ENCODE assay signal across 11 cellular contexts in genomic region chr11:102177974-102178631, GRCh38.
A peak's percentile ranks its signal among the peaks of the same experiment; 100 is the strongest.
DNase-seq lines count a peak whose midpoint lies in the region; ATAC-seq and TF ChIP-seq lines count a peak whose summit lies in the region.
"Had no signal": no experiment of that assay in that cellular context is flagged by ENCODE, and none has a peak within 500 bp of the region (broad histone marks: within the 10 kb centered on the region; RNA-seq: fewer than 3 reads in every experiment).

No MANE protein-coding gene starts in this region.

- H3K4me1 Mint-ChIP-seq in osteocyte (ENCODE audit: unreplicated experiment): peaks cover 40% of the 10 kb centered on the region

- H3K27ac Mint-ChIP-seq in osteocyte (ENCODE audit: unreplicated experiment): peak overlapping the region; percentile 96
- H3K27ac Mint-ChIP-seq: dendritic cell treated with granulocyte-macrophage colony-stimulating factor and Interleukin-4, amounts not matched to agents 40 ng/mL and 50 ng/mL, for 4 days had no signal

- peak overlapping the region; percentile 19 for H3K4me3 Mint-ChIP-seq in osteocyte (ENCODE audit: unreplicated experiment)
- H3K4me3 Mint-ChIP-seq: dendritic cell treated with granulocyte-macrophage colony-stimulating factor and Interleukin-4, amounts not matched to agents 40 ng/mL and 50 ng/mL, for 4 days had no signal

- ATAC-seq in HG02678 (IDR thresholded peaks at IDR 0.05; ENCODE audit: unreplicated experiment): no peak
- no peak for ATAC-seq in HG02852 (IDR thresholded peaks at IDR 0.05; ENCODE audit: unreplicated experiment)
- ATAC-seq: GM12878 had no signal

- H3K36me3 Mint-ChIP-seq in osteocyte (ENCODE audit: unreplicated experiment): peaks cover 28% of the 10 kb centered on the region

- H3K27me3 Mint-ChIP-seq in osteocyte (ENCODE audit: unreplicated experiment): no peaks in the 10 kb centered on the region

- no peaks in the 10 kb centered on the region for H3K27me3 ChIP-seq in BLaER1 treated with 17β-estradiol and CSF1 and Interleukin-3, amounts not matched to agents 10 nM and 100 nM

- H3K27ac ChIP-seq in BLaER1 treated with 17β-estradiol and CSF1 and Interleukin-3, amounts not matched to agents 10 nM and 100 nM: peak overlapping the region in 7 of 11 experiments; percentile 6 to 70 (median 49); a peak in 11 of 22 replicates

- H3K4me2 ChIP-seq in BLaER1 treated with 17β-estradiol and CSF1 and Interleukin-3, amounts not matched to agents 10 nM and 100 nM: peak overlapping the region in 7 of 11 experiments; percentile 20 to 64 (median 52); a peak in 12 of 22 replicates

- H3K9me3 Mint-ChIP-seq in osteocyte (ENCODE audit: unreplicated experiment): no peaks in the 10 kb centered on the region
- H3K9me3 Mint-ChIP-seq: dendritic cell treated with granulocyte-macrophage colony-stimulating factor and Interleukin-4, amounts not matched to agents 40 ng/mL and 50 ng/mL, for 4 days had no signal

- peak overlapping the region in 1 of 11 experiments; percentile 15; a peak in 1 of 22 replicates for H3K9ac ChIP-seq in BLaER1 treated with 17β-estradiol and CSF1 and Interleukin-3, amounts not matched to agents 10 nM and 100 nM

- H4K20me1 ChIP-seq in BLaER1 treated with 17β-estradiol and CSF1 and Interleukin-3, amounts not matched to agents 10 nM and 100 nM: no peaks in the 10 kb centered on the region

- H3K9me3 ChIP-seq in BLaER1 treated with 17β-estradiol and CSF1 and Interleukin-3, amounts not matched to agents 10 nM and 100 nM (replicated peaks in 1 of 11): peaks cover 0 to 7% (median 0%) of the 10 kb centered on the region in 11 experiments; a peak in 1 of 22 replicates

- peaks cover 0 to 28% (median 10%) of the 10 kb centered on the region in 10 experiments; a peak in 10 of 20 replicates for H3K4me1 ChIP-seq in BLaER1 treated with 17β-estradiol and CSF1 and Interleukin-3, amounts not matched to agents 10 nM and 100 nM

- no peak for TF ChIP-seq CTCF in epithelial cell of esophagus (IDR thresholded peaks at IDR 0.05; ENCODE audit: insufficient read depth, low read depth, low read length, missing control alignments)
- no peak for TF ChIP-seq CTCF in osteocyte (IDR thresholded peaks at IDR 0.05)

- H3K36me3 ChIP-seq in BLaER1 treated with 17β-estradiol and CSF1 and Interleukin-3, amounts not matched to agents 10 nM and 100 nM: peaks cover 0 to 10% (median 4%) of the 10 kb centered on the region in 11 experiments; a peak in 5 of 22 replicates

- DNase-seq in NOMO-1 (lab: John Stamatoyannopoulos, UW; ENCODE audit: unreplicated experiment in 2 of 2) (peak; percentile 72 to 94), epithelial cell of esophagus (ENCODE audit: low read depth) (peak; percentile 97), osteocyte (ENCODE audit: extremely low spot score, unreplicated experiment) (no peak), SHP77 (lab: John Stamatoyannopoulos, UW) (no peak), NCI-H2107 (lab: John Stamatoyannopoulos, UW) (no peak)
- DNase-seq: NCI-H1092 treated with DMSO at 0.1 percent for 48 hours had no signal

- H3K4me3 ChIP-seq in BLaER1 treated with 17β-estradiol and CSF1 and Interleukin-3, amounts not matched to agents 10 nM and 100 nM: no peak overlapping the region
- no peak overlapping the region for H3K4me3 ChIP-seq in epithelial cell of esophagus (ENCODE audit: low read length)
- H3K4me3 ChIP-seq: GM12878 had no signal

Comparison
In these comparisons a context has a peak if more than half of its experiments do, and no peak if none do; other contexts are left out.
1. DNase-seq: peak in NOMO-1 (2 of 2) and epithelial cell of esophagus (single experiment); none in osteocyte (single experiment), SHP77 (0 of 2) and NCI-H2107 (single experiment).